ENCODE assay signal across 9 cellular contexts in genomic region chr1:181190362-181191035, GRCh38.
DNase-seq lines count a peak whose midpoint lies in the region; ATAC-seq and TF ChIP-seq lines count a peak whose summit lies in the region.
"Had no signal": no experiment of that assay in that cellular context is flagged by ENCODE, and none has a peak within 500 bp of the region (broad histone marks: within the 10 kb centered on the region; RNA-seq: fewer than 3 reads in every experiment).

No MANE protein-coding gene starts in this region.

- no peak overlapping the region for H3K27ac Mint-ChIP-seq in neural progenitor cell

- DNase-seq in DMS 273 (lab: John Stamatoyannopoulos, UW; ENCODE audit: unreplicated experiment) (peak; percentile 36), DMS 273 treated with DMSO at 0.1 percent for 48 hours (lab: John Stamatoyannopoulos, UW) (no peak), LNCaP clone FGC (ENCODE audit: low read depth) (no peak), coronary artery (ENCODE audit: low spot score) (no peak), neural progenitor cell (ENCODE audit: low spot score) (no peak), CD1c-positive myeloid dendritic cell (ENCODE audit: extremely low spot score) (no peak), cerebellar nuclear complex (lab: John Stamatoyannopoulos, UW) (no peak)

- no peaks in the 10 kb centered on the region for H3K79me2 ChIP-seq in neural progenitor cell (ENCODE audit: low read depth)

- peak overlapping the region; percentile 88 for H3K4me2 ChIP-seq in neural progenitor cell

- H2AFZ ChIP-seq in neural progenitor cell (replicated peaks), result peak overlapping the region; percentile 88

- H3F3A ChIP-seq in neural progenitor cell (ENCODE audit: low read depth), result no peaks in the 10 kb centered on the region

- H3K4me3 ChIP-seq in LNCaP clone FGC (ENCODE audit: low read depth, low read length) (peak overlapping the region; percentile 30; the same call in 1 of the 2 replicates), coronary artery (peak overlapping the region; percentile 61), neural progenitor cell (peak overlapping the region; percentile 53)

- H3K36me3 ChIP-seq in neural progenitor cell, result no peaks in the 10 kb centered on the region

- peaks cover 3% of the 10 kb centered on the region for H3K4me1 Mint-ChIP-seq in neural progenitor cell

- peak; percentile 28; the same call in 1 of the 2 replicates for TF ChIP-seq CTCF in LNCaP clone FGC (IDR thresholded peaks at IDR 0.05; ENCODE audit: control insufficient read depth, extremely low read depth, insufficient read depth)
- TF ChIP-seq CTCF in coronary artery (IDR thresholded peaks at IDR 0.05), result no peak
- TF ChIP-seq CTCF in neural progenitor cell (IDR thresholded peaks at IDR 0.05), result no peak

- no peak overlapping the region for H3K27ac ChIP-seq in coronary artery
- H3K27ac ChIP-seq in neural progenitor cell, result no peak overlapping the region
- H3K27ac ChIP-seq: 22Rv1 had no signal

- peak overlapping the region; percentile 71 for H3K4me3 Mint-ChIP-seq in neural progenitor cell

- H3K9ac ChIP-seq in neural progenitor cell, result no peak overlapping the region

- peaks cover 15% of the 10 kb centered on the region for H3K27me3 ChIP-seq in neural progenitor cell

- peaks cover 7% of the 10 kb centered on the region for H3K9me3 Mint-ChIP-seq in neural progenitor cell

- H3K9me3 ChIP-seq in neural progenitor cell (ENCODE audit: low read depth), result no peaks in the 10 kb centered on the region

- no peaks in the 10 kb centered on the region for H3K36me3 Mint-ChIP-seq in neural progenitor cell

- ATAC-seq in GM18502 (IDR thresholded peaks at IDR 0.05; ENCODE audit: poor library complexity, unreplicated experiment), result no peak

- H3K4me1 ChIP-seq in neural progenitor cell, result no peaks in the 10 kb centered on the region

- H3K27me3 Mint-ChIP-seq in neural progenitor cell (ENCODE audit: insufficient read depth, low read depth), result peaks cover 6% of the 10 kb centered on the region

- no peaks in the 10 kb centered on the region for H4K20me1 ChIP-seq in neural progenitor cell (ENCODE audit: low read depth)
